In the genomic region with DNA sequence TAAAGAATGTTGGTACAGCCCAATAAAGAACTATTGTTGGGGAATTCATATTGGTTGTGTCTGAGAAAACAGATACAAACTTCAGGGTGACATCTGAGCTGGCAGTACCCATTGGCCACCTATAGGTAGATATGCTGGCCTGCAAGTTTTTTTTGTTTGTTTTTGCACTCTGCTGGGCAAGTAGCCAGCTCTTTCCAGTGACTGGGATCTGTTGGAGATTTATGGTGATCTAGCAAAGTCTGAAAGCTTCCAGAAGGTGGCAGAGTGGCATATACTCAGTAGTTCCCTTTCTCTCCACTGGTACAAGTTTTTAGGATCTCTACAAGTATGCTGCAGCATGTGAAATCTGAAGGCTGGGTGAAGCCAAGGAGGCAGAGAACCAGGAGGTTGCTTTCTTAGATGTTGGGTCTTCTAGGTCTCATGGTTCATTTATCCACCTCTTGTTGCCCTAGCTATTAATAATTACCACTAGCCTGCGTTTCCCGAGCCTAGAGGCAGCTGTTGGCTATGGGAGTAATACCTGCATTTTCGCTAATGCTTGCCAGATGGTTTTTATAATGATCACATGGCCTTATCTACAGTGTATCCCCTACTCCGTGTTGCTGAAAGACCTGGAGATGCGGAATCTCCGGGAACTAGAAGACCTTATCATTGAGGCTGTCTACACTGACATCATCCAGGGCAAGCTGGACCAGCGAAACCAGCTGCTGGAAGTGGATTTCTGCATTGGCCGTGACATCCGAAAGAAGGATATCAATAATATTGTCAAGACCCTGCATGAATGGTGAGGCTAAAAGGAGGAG, we compare ENCODE assay signal across 8 cellular contexts. TPM values are rescaled to one million over a fixed set of nuclear protein-coding genes. Genes with fewer than 3 reads are reported as not detected.
DNase-seq lines count a peak whose midpoint lies in the region; ATAC-seq and TF ChIP-seq lines count a peak whose summit lies in the region.

No MANE protein-coding gene starts in this region.

- TF ChIP-seq POLR2A in HCT116 (IDR thresholded peaks at IDR 0.05; ENCODE audit: borderline replicate concordance, extremely low read depth, insufficient read depth, insufficient read length), result no peak
- no peak for TF ChIP-seq POLR2A in suprapubic skin (IDR thresholded peaks at IDR 0.05)

- no peak overlapping the region for H3K4me3 ChIP-seq in AG04450 (ENCODE audit: low read depth, low read length)
- H3K4me3 ChIP-seq in HCT116 (replicated peaks in 1 of 2; ENCODE audit: low read depth in 1 of 2, low read length in 2 of 2), result no peak overlapping the region
- H3K4me3 ChIP-seq in suprapubic skin, result no peak overlapping the region

- H3K27me3 Mint-ChIP-seq in naive thymus-derived CD8-positive, alpha-beta T cell, result no peaks in the 10 kb centered on the region

- POLR2A ChIA-PET in AG04450 (lab: Yijun Ruan, JAX) (no interaction called here), HCT116 (lab: Charles Lee) (no interaction called here)
- POLR2A ChIA-PET in naive thymus-derived CD8-positive, alpha-beta T cell (lab: Charles Lee), result no interaction called here

- no peak overlapping the region for H3K4me2 ChIP-seq in HCT116 (ENCODE audit: low read length)

- 0 out of 2 replicates have a peak, but pooled peaks cover under 1% of the 10 kb centered on the region for H4K20me1 ChIP-seq in HCT116 (ENCODE audit: insufficient read depth)

- H3K27me3 ChIP-seq in AG04450 (ENCODE audit: control insufficient read depth, insufficient read depth, low read length) (no peaks in the 10 kb centered on the region), HCT116 (ENCODE audit: insufficient read depth, low read length) (no peaks in the 10 kb centered on the region), foreskin keratinocyte (no peaks in the 10 kb centered on the region), suprapubic skin (no peaks in the 10 kb centered on the region)

- CTCF ChIA-PET in AG04450 (lab: Charles Lee), result interaction anchor here (0.5 to 2.3 kb wide), 12 partner anchors 8 to 232 kb away, joined by 3 to 14 read pairs (median 4); a partner anchor contains a TSS
- CTCF ChIA-PET in HCT116 (lab: Charles Lee), result interaction anchor here (1.0 to 2.2 kb wide), 9 partner anchors 9 to 184 kb away, joined by 3 to 10 read pairs (median 4); no protein-coding TSS in a partner anchor

- TF ChIP-seq CTCF in AG04450 (IDR thresholded peaks at IDR 0.05; ENCODE audit: low read depth, low read length) (peak; percentile 52), HCT116 (IDR thresholded peaks at IDR 0.05 in 2 of 3, conservative IDR thresholded peaks at IDR 0.05 in 1 of 3; ENCODE audit: borderline replicate concordance in 1 of 3, insufficient read depth in 1 of 3, low read depth in 2 of 3, low read length in 2 of 3) (peak; percentile 48 to 70 (median 52); a peak in 5 of 6 replicates), foreskin keratinocyte (conservative IDR thresholded peaks at IDR 0.05) (peak; percentile 67), suprapubic skin (IDR thresholded peaks at IDR 0.05) (no peak)

- H3K27ac ChIP-seq in AG04450 (ENCODE audit: low read depth, low read length) (no peak overlapping the region), HCT116 (ENCODE audit: low read depth, low read length) (peak overlapping the region; percentile 11), foreskin keratinocyte (no peak overlapping the region), suprapubic skin (no peak overlapping the region)

- peaks cover 35 to 43% of the 10 kb centered on the region in 2 experiments; a peak in 3 of 4 replicates for H3K36me3 ChIP-seq in HCT116 (ENCODE audit: control insufficient read depth in 1 of 2, insufficient read depth in 2 of 2, low read length in 2 of 2)
- H3K36me3 ChIP-seq in suprapubic skin, result peaks cover 71% of the 10 kb centered on the region

- no peak overlapping the region for H3K27ac Mint-ChIP-seq in naive thymus-derived CD8-positive, alpha-beta T cell

- no peak overlapping the region for H3K4me3 Mint-ChIP-seq in naive thymus-derived CD8-positive, alpha-beta T cell

- peaks cover 4 to 31% (median 23%) of the 10 kb centered on the region in 4 donors for H3K4me1 Mint-ChIP-seq in naive thymus-derived CD8-positive, alpha-beta T cell

- peaks cover 48% of the 10 kb centered on the region for H3K79me2 ChIP-seq in HCT116 (ENCODE audit: insufficient read depth, low read length)

- H3K36me3 Mint-ChIP-seq in naive thymus-derived CD8-positive, alpha-beta T cell, result peaks cover 9 to 98% (median 23%) of the 10 kb centered on the region in 3 donors

- peak; percentile 34 for DNase-seq in AG04450 (ENCODE audit: low read depth, low spot score)
- peak; percentile 81 for DNase-seq in HCT116 (ENCODE audit: low read depth, low spot score)
- peak; percentile 64 to 69 for DNase-seq in SHP77 (lab: John Stamatoyannopoulos, UW)
- DNase-seq in foreskin keratinocyte, result peak; percentile 69 to 79
- no peak for DNase-seq in suprapubic skin (ENCODE audit: low spot score in 2 of 2)
- DNase-seq in NCI-H128 (lab: John Stamatoyannopoulos, UW; ENCODE audit: unreplicated experiment), result no peak
- DNase-seq in naive thymus-derived CD8-positive, alpha-beta T cell, result no peak

- ATAC-seq in HCT116, result peak; percentile 81
- peak; percentile 66 for ATAC-seq in foreskin keratinocyte
- no peak for ATAC-seq in GM18907 (IDR thresholded peaks at IDR 0.05; ENCODE audit: unreplicated experiment)
- no peak for ATAC-seq in naive thymus-derived CD8-positive, alpha-beta T cell

- RAD21 ChIA-PET in HCT116 (lab: Charles Lee; ENCODE audit: low non-redundant PET in 1 of 2, low total read pairs in 2 of 2, uncharacterized antibody in 2 of 2, unreplicated experiment in 2 of 2), result no interaction called here

- intact Hi-C loops in HCT116 (cut with micrococcal nuclease), result no loop called here

- BruUV-seq in HCT116 (replicated peaks; lab: Mats Ljungman, UMichigan), result no TSS peak

- 91% methylated on average over 9 of the region's 9 CpGs for WGBS in suprapubic skin

- H3K4me1 ChIP-seq in HCT116 (ENCODE audit: control insufficient read depth in 1 of 2, insufficient read depth in 2 of 2, low read length in 2 of 2) (peaks cover 6 to 7% of the 10 kb centered on the region in 2 experiments; a peak in 2 of 4 replicates), foreskin keratinocyte (peaks cover 14% of the 10 kb centered on the region), suprapubic skin (no peaks in the 10 kb centered on the region)

- TF ChIP-seq EP300 in suprapubic skin (IDR thresholded peaks at IDR 0.05), result no peak

- no peak overlapping the region for H2AFZ ChIP-seq in HCT116 (ENCODE audit: low read depth, low read length, poor library complexity, severe bottlenecking)

- H3K9me2 ChIP-seq in HCT116 (ENCODE audit: insufficient read depth), result no peaks in the 10 kb centered on the region

- no peak overlapping the region for H3K9ac ChIP-seq in HCT116 (ENCODE audit: low read length)

- H3K9me3 ChIP-seq in AG04450 (ENCODE audit: control insufficient read depth, insufficient read depth, low read length) (no peaks in the 10 kb centered on the region), HCT116 (ENCODE audit: control insufficient read depth in 1 of 2, insufficient read depth in 1 of 2, low read depth in 1 of 2, low read length in 2 of 2) (no peaks in the 10 kb centered on the region), suprapubic skin (no peaks in the 10 kb centered on the region)

- TF ChIP-seq RAD21 in HCT116 (IDR thresholded peaks at IDR 0.05; ENCODE audit: low read depth), result no peak

- no peaks in the 10 kb centered on the region for H3K9me3 Mint-ChIP-seq in naive thymus-derived CD8-positive, alpha-beta T cell

TF ChIP-seq in HCT116, 20 proteins besides CTCF, POLR2A, EP300 and RAD21:
- TF ChIP-seq ZFX (IDR thresholded peaks at IDR 0.05) (no peak), ZNF274 (IDR thresholded peaks at IDR 0.05; ENCODE audit: low read depth, low read length) (no peak), JUND (IDR thresholded peaks at IDR 0.05) (no peak)

RNA-seq across cellular contexts. Expression of a gene that starts 9.5 kb away (rescaled TPM):
- polyA plus RNA-seq in AG04450 (2011; rRNA removed) (47.2 and 49.2 TPM in 2 replicates), foreskin keratinocyte (42.9 and 47.4 TPM in 2 replicates)
- polyA minus RNA-seq in AG04450 (2011; rRNA and poly(A)+ RNA removed), result 30.1 and 39.0 TPM in 2 replicates
- total RNA-seq in HCT116 (2021; ENCODE audit: unreplicated experiment) (52.9 TPM), foreskin keratinocyte (28.6 and 29.1 TPM in 2 replicates), suprapubic skin (10 to 100 TPM; 15.4 to 79.9 (median 33.6) TPM)
- polyA plus RNA-seq in HCT116 (2012), result 30.9 and 37.5 TPM in 2 replicates
- 10 to 100 TPM; 55.8 to 57.7 TPM for total RNA-seq in naive thymus-derived CD8-positive, alpha-beta T cell
- 10 to 100 TPM; 30.0 to 41.0 (median 32.6) TPM for polyA plus RNA-seq in naive thymus-derived CD8-positive, alpha-beta T cell

RNA-seq across cellular contexts. Expression of a gene that starts 14.6 kb away (rescaled TPM):
- polyA plus RNA-seq in AG04450 (2011; rRNA removed), result 29.1 and 35.7 TPM in 2 replicates
- polyA minus RNA-seq in AG04450 (2011; rRNA and poly(A)+ RNA removed), result 9.1 and 9.9 TPM in 2 replicates
- 26.6 TPM for total RNA-seq in HCT116 (2021; ENCODE audit: unreplicated experiment)
- polyA plus RNA-seq in HCT116 (2012), result 20.2 and 26.9 TPM in 2 replicates
- 25.7 and 26.1 TPM in 2 replicates for total RNA-seq in foreskin keratinocyte
- 28.4 and 32.1 TPM in 2 replicates for polyA plus RNA-seq in foreskin keratinocyte
- 10 to 100 TPM; 14.6 to 23.7 (median 22.2) TPM for total RNA-seq in suprapubic skin
- 10 to 100 TPM; 24.7 to 30.6 TPM for total RNA-seq in naive thymus-derived CD8-positive, alpha-beta T cell
- 10 to 100 TPM; 47.9 to 59.5 (median 51.4) TPM for polyA plus RNA-seq in naive thymus-derived CD8-positive, alpha-beta T cell

Comparison
In these comparisons a context has a peak if more than half of its experiments do, and no peak if none do; other contexts are left out.
1. DNase-seq: peak in AG04450 (single experiment), HCT116 (single experiment), SHP77 (2 of 2) and foreskin keratinocyte (2 of 2); none in suprapubic skin (0 of 2), NCI-H128 (single experiment) and naive thymus-derived CD8-positive, alpha-beta T cell (0 of 10).
2. CTCF ChIP-seq: peak in AG04450 (single experiment), HCT116 (3 of 3) and foreskin keratinocyte (single experiment); none in suprapubic skin (0 of 2).
3. ATAC-seq: peak in HCT116 (single experiment) and foreskin keratinocyte (single experiment); none in GM18907 (single experiment) and naive thymus-derived CD8-positive, alpha-beta T cell (0 of 2).